ENCODE assay signal across 33 cellular contexts in genomic region chr1:183770816-183771128, GRCh38.
"Had no signal": no experiment of that assay in that cellular context is flagged by ENCODE, and none has a peak within 500 bp of the region (broad histone marks: within the 10 kb centered on the region; RNA-seq: fewer than 3 reads in every experiment).

No MANE protein-coding gene starts in this region.

- H3K27ac Mint-ChIP-seq: activated CD4-positive, alpha-beta T cell treated with anti-CD3 and anti-CD28 coated beads, Interleukin-2, amount 10 ng/mL, durations not matched to agents 24 days and 14 days; activated CD8-positive, alpha-beta T cell treated with anti-CD3 and anti-CD28 coated beads for 36 hours; activated naive CD4-positive, alpha-beta T cell treated with anti-CD3 and anti-CD28 coated beads, Interleukin-2, amount 50 U/mL, for 24 hours; activated naive CD8-positive, alpha-beta T cell treated with anti-CD3 and anti-CD28 coated beads, Interleukin-2, amount 10 ng/mL, durations not matched to agents 7 days and 5 days; activated T-cell treated with anti-CD3 and anti-CD28 coated beads, Interleukin-2, amount 50 U/mL, for 72 hours; activated T-helper 17 cell treated with anti-CD3 and anti-CD28 coated beads, Interleukin-2, amount 50 U/mL, for 72 hours had no signal

- H3K4me3 Mint-ChIP-seq: activated CD4-positive, alpha-beta T cell treated with anti-CD3 and anti-CD28 coated beads, Interleukin-2, amount 10 ng/mL, durations not matched to agents 24 days and 14 days; activated CD8-positive, alpha-beta T cell treated with anti-CD3 and anti-CD28 coated beads for 36 hours; activated naive CD4-positive, alpha-beta T cell treated with anti-CD3 and anti-CD28 coated beads, Interleukin-2, amount 50 U/mL, for 24 hours; activated naive CD8-positive, alpha-beta T cell treated with anti-CD3 and anti-CD28 coated beads, Interleukin-2, amount 10 ng/mL, durations not matched to agents 7 days and 5 days; activated T-cell treated with anti-CD3 and anti-CD28 coated beads, Interleukin-2, amount 50 U/mL, for 72 hours; activated T-helper 17 cell treated with anti-CD3 and anti-CD28 coated beads, Interleukin-2, amount 50 U/mL, for 72 hours; central memory CD8-positive, alpha-beta T cell had no signal

- H3K27me3 ChIP-seq: ascending aorta, cardiac muscle cell, MG63, Peyer's patch had no signal

- H3K4me1 ChIP-seq: ascending aorta, Peyer's patch had no signal

- ATAC-seq: activated CD8-positive, alpha-beta T cell treated with anti-CD3 and anti-CD28 coated beads for 36 hours; activated T-cell treated with anti-CD3 and anti-CD28 coated beads, Interleukin-2, amount 50 U/mL, for 72 hours; activated T-helper 17 cell treated with anti-CD3 and anti-CD28 coated beads, Interleukin-2, amount 50 U/mL, for 72 hours had no signal

- H3K4me1 Mint-ChIP-seq: activated CD4-positive, alpha-beta T cell treated with anti-CD3 and anti-CD28 coated beads, Interleukin-2, amount 10 ng/mL, durations not matched to agents 24 days and 14 days; activated naive CD4-positive, alpha-beta T cell treated with anti-CD3 and anti-CD28 coated beads, Interleukin-2, amount 50 U/mL, for 24 hours; activated naive CD8-positive, alpha-beta T cell treated with anti-CD3 and anti-CD28 coated beads, Interleukin-2, amount 10 ng/mL, durations not matched to agents 7 days and 5 days; activated T-helper 17 cell treated with anti-CD3 and anti-CD28 coated beads, Interleukin-2, amount 50 U/mL, for 72 hours; central memory CD8-positive, alpha-beta T cell had no signal

- H3K27me3 Mint-ChIP-seq: activated CD4-positive, alpha-beta T cell treated with anti-CD3 and anti-CD28 coated beads, Interleukin-2, amount 10 ng/mL, durations not matched to agents 24 days and 14 days; activated CD8-positive, alpha-beta T cell treated with anti-CD3 and anti-CD28 coated beads for 36 hours; activated naive CD4-positive, alpha-beta T cell treated with anti-CD3 and anti-CD28 coated beads, Interleukin-2, amount 50 U/mL, for 24 hours; activated naive CD8-positive, alpha-beta T cell treated with anti-CD3 and anti-CD28 coated beads, Interleukin-2, amount 10 ng/mL, durations not matched to agents 7 days and 5 days; activated T-helper 17 cell treated with anti-CD3 and anti-CD28 coated beads, Interleukin-2, amount 50 U/mL, for 72 hours; central memory CD8-positive, alpha-beta T cell had no signal

- H3K4me3 ChIP-seq: ascending aorta, cardiac muscle cell, MG63, Peyer's patch had no signal

- H3K9me3 Mint-ChIP-seq: activated naive CD4-positive, alpha-beta T cell treated with anti-CD3 and anti-CD28 coated beads, Interleukin-2, amount 50 U/mL, for 24 hours; central memory CD8-positive, alpha-beta T cell had no signal

- DNase-seq: activated CD4-positive, alpha-beta T cell treated with anti-CD3 and anti-CD28 coated beads, Interleukin-2, amount 10 ng/mL, durations not matched to agents 24 days and 14 days; activated CD4-positive, alpha-beta T cell treated with anti-CD3 and anti-CD28 coated beads, Interleukin-2, amount 50 U/mL, for 4 hours; activated CD4-positive, CD25-positive, alpha-beta regulatory T cell; activated CD8-positive, alpha-beta T cell treated with anti-CD3 and anti-CD28 coated beads for 36 hours; activated gamma-delta T cell; activated naive CD4-positive, alpha-beta T cell treated with Interleukin-2 at 50 U/mL for 16 hours; activated naive CD8-positive, alpha-beta T cell treated with anti-CD3 and anti-CD28 coated beads, Interleukin-2, amount 10 ng/mL, durations not matched to agents 7 days and 5 days; activated T-cell treated with anti-CD3 and anti-CD28 coated beads, Interleukin-2, amount 50 U/mL, for 1 hour; activated T-cell treated with anti-CD3 and anti-CD28 coated beads, Interleukin-2, amount 50 U/mL, for 72 hours; amygdala; Kasumi-1; MG63; NCI-H1048; NCI-H1105 treated with DMSO at 0.1 percent for 48 hours; NCI-H1436; NCI-H1694; NCI-H1930; NCI-H2081 treated with DMSO at 0.1 percent for 48 hours; NCI-H226; NCI-H446 treated with DMSO at 0.1 percent for 48 hours; NCI-H524 treated with DMSO at 0.1 percent for 48 hours; Peyer's patch; SHP77 treated with DMSO at 0.1 percent for 48 hours; SW 1271; T-helper 1 cell; T-helper 2 cell; T1000; WERI-Rb-1 had no signal

- H3K9me3 ChIP-seq: ascending aorta, Peyer's patch had no signal

- H3K36me3 ChIP-seq: ascending aorta, cardiac muscle cell, MG63, Peyer's patch, WERI-Rb-1 had no signal

- H3K27ac ChIP-seq: ascending aorta, cardiac muscle cell, Peyer's patch, WERI-Rb-1 had no signal
